Comparison of ENCODE assay signal across 15 cellular contexts in the genomic region with DNA sequence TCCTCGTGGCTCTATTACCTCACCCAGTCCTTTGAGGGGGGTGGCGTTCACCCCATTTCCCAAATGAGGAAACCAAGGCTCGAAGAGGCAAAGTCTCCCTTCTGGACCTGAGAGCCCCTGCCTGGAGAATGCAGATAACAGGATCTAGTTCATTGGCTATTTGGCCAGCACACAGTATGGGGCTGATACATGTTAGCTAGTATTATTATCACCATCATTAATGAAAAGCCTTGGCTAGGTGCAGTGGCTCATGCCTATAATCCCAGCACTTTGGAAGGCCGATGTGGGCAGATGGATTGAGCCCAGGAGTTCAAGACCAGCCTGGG. TPM values are rescaled to one million over a fixed set of nuclear protein-coding genes. Genes with fewer than 3 reads are reported as not detected.
DNase-seq lines count a peak whose midpoint lies in the region; TF ChIP-seq lines count a peak whose summit lies in the region.
"Had no signal": no experiment of that assay in that cellular context is flagged by ENCODE, and none has a peak within 500 bp of the region (broad histone marks: within the 10 kb centered on the region; RNA-seq: fewer than 3 reads in every experiment).

No MANE protein-coding gene starts in this region.

- H3K9ac ChIP-seq in KMS-11, result no peak overlapping the region

- no peaks in the 10 kb centered on the region for H3K9me3 Mint-ChIP-seq in nephron progenitor cell
- H3K9me3 Mint-ChIP-seq: activated naive CD8-positive, alpha-beta T cell treated with anti-CD3 and anti-CD28 coated beads, Interleukin-2, amount 10 ng/mL, durations not matched to agents 7 days and 5 days; activated T-cell treated with anti-CD3 and anti-CD28 coated beads, Interleukin-2, amount 50 U/mL, for 4 hours; naive B cell had no signal

- H4K20me1 ChIP-seq in KMS-11 (ENCODE audit: insufficient read depth), result no peaks in the 10 kb centered on the region

- no peak overlapping the region for H3K4me3 ChIP-seq in KMS-11 (IDR thresholded peaks at IDR 0.05; ENCODE audit: insufficient read depth, low read depth, low read length)
- H3K4me3 ChIP-seq in dorsolateral prefrontal cortex, result peak overlapping the region in 3 of 59 donors; percentile 11 to 26 (median 12)
- no peak overlapping the region for H3K4me3 ChIP-seq in transverse colon
- H3K4me3 ChIP-seq: left lung, right lobe of liver had no signal

- peak overlapping the region; percentile 13 for H3K27ac Mint-ChIP-seq in nephron progenitor cell
- H3K27ac Mint-ChIP-seq: activated naive CD8-positive, alpha-beta T cell treated with anti-CD3 and anti-CD28 coated beads, Interleukin-2, amount 10 ng/mL, durations not matched to agents 7 days and 5 days had no signal

- no peaks in the 10 kb centered on the region for H3K36me3 ChIP-seq in KMS-11 (ENCODE audit: insufficient read depth)
- no peaks in the 10 kb centered on the region for H3K36me3 ChIP-seq in transverse colon
- H3K36me3 ChIP-seq: right lobe of liver had no signal

- H3K9me3 ChIP-seq in transverse colon, result no peaks in the 10 kb centered on the region
- H3K9me3 ChIP-seq: left lung, right lobe of liver had no signal

- no peaks in the 10 kb centered on the region for H3K27me3 Mint-ChIP-seq in nephron progenitor cell (ENCODE audit: low read depth, poor library complexity)
- H3K27me3 Mint-ChIP-seq: activated naive CD8-positive, alpha-beta T cell treated with anti-CD3 and anti-CD28 coated beads, Interleukin-2, amount 10 ng/mL, durations not matched to agents 7 days and 5 days; naive B cell had no signal

- peaks cover 3% of the 10 kb centered on the region for H3K36me3 Mint-ChIP-seq in nephron progenitor cell (ENCODE audit: low read depth)
- H3K36me3 Mint-ChIP-seq: naive B cell had no signal

- TF ChIP-seq POLR2A in transverse colon (IDR thresholded peaks at IDR 0.05), result no peak

- H3K27me3 ChIP-seq in KMS-11 (ENCODE audit: insufficient read depth, low read depth), result no peaks in the 10 kb centered on the region
- H3K27me3 ChIP-seq in dorsolateral prefrontal cortex, result no peaks in the 10 kb centered on the region
- no peaks in the 10 kb centered on the region for H3K27me3 ChIP-seq in transverse colon
- H3K27me3 ChIP-seq: left lung, right lobe of liver had no signal

- H3K4me1 ChIP-seq in KMS-11 (ENCODE audit: low read depth, poor library complexity, severe bottlenecking), result peaks cover 67% of the 10 kb centered on the region
- H3K4me1 ChIP-seq in transverse colon, result peaks cover 22 to 32% (median 28%) of the 10 kb centered on the region in 4 donors

- in situ Hi-C loops in transverse colon (cut with MboI; ENCODE audit: low pct_ligation_motif_present in 1 of 4, low pct_unique_long_range_greater_than_20kb in 1 of 4, low sequenced_read_pairs in 3 of 4), result no loop called here

- WGBS in transverse colon (ENCODE audit: low coverage in 1 of 2), 2 donors, result 77% methylated on average over 4 of the region's 4 CpGs; no CpG with 5 or more reads in 1 of the 2 donors

- H3K27ac ChIP-seq in KMS-11, result peak overlapping the region; percentile 81; the same call in 1 of the 2 replicates
- H3K27ac ChIP-seq in dorsolateral prefrontal cortex, result peak overlapping the region in 56 of 59 donors; percentile 12 to 93 (median 74)
- peak overlapping the region in 3 of 4 donors; percentile 35 to 52 (median 41) for H3K27ac ChIP-seq in transverse colon
- H3K27ac ChIP-seq: left lung, right lobe of liver had no signal

- H3K4me3 Mint-ChIP-seq in nephron progenitor cell, result no peak overlapping the region
- H3K4me3 Mint-ChIP-seq: activated naive CD8-positive, alpha-beta T cell treated with anti-CD3 and anti-CD28 coated beads, Interleukin-2, amount 10 ng/mL, durations not matched to agents 7 days and 5 days; activated T-cell treated with anti-CD3 and anti-CD28 coated beads, Interleukin-2, amount 50 U/mL, for 4 hours; naive B cell had no signal

- TF ChIP-seq EP300 in transverse colon (IDR thresholded peaks at IDR 0.05; ENCODE audit: low read depth), result no peak

- intact Hi-C loops in dorsolateral prefrontal cortex (cut with DNase I) (no loop called here), transverse colon (cut with DNase I; ENCODE audit: low total_unique reads) (no loop called here)

- DNase-seq in dorsolateral prefrontal cortex (no peak), nephron progenitor cell (no peak), transverse colon (no peak), DMS 273 (lab: John Stamatoyannopoulos, UW; ENCODE audit: unreplicated experiment) (no peak), SHP77 (lab: John Stamatoyannopoulos, UW) (no peak), UCSD-AML1 (lab: John Stamatoyannopoulos, UW; ENCODE audit: unreplicated experiment) (no peak), NCI-H1092 (lab: John Stamatoyannopoulos, UW) (no peak)
- DNase-seq: activated naive CD8-positive, alpha-beta T cell treated with anti-CD3 and anti-CD28 coated beads, Interleukin-2, amount 10 ng/mL, durations not matched to agents 7 days and 5 days; activated T-cell treated with anti-CD3 and anti-CD28 coated beads, Interleukin-2, amount 50 U/mL, for 4 hours; cerebellar nuclear complex; left lung; naive B cell; right lobe of liver; stimulated activated CD4-positive, alpha-beta T cell treated with anti-CD3 and anti-CD28 coated beads, Interleukin-4, amount 100 ng/mL, for 1 hour had no signal

- H3K4me1 Mint-ChIP-seq in nephron progenitor cell, result peaks cover 68% of the 10 kb centered on the region

- peaks cover 56% of the 10 kb centered on the region for H3K79me2 ChIP-seq in KMS-11 (ENCODE audit: insufficient read depth, low read depth)

- H2AFZ ChIP-seq in KMS-11 (ENCODE audit: low read depth), result no peak overlapping the region

- no peak for TF ChIP-seq CTCF in KMS-11 (conservative IDR thresholded peaks at IDR 0.05; ENCODE audit: low read depth, low read length)
- no peak for TF ChIP-seq CTCF in dorsolateral prefrontal cortex (IDR thresholded peaks at IDR 0.05 in 54 of 56, conservative IDR thresholded peaks at IDR 0.05 in 2 of 56; ENCODE audit: low read depth in 1 of 56, partially characterized antibody in 56 of 56)
- no peak for TF ChIP-seq CTCF in nephron progenitor cell (IDR thresholded peaks at IDR 0.05)
- no peak for TF ChIP-seq CTCF in transverse colon (IDR thresholded peaks at IDR 0.05)

- peak overlapping the region; percentile 74; the same call in 1 of the 2 replicates for H3K4me2 ChIP-seq in KMS-11

RNA-seq across cellular contexts. Expression of a gene that starts 4.3 kb away (rescaled TPM):
- total RNA-seq in dorsolateral prefrontal cortex (100 to 1,000 TPM; 128 to 337 (median 194) TPM), transverse colon (100 to 1,000 TPM; 184 to 391 (median 224) TPM)

RNA-seq across cellular contexts. Expression of a gene that starts 12.6 kb away (rescaled TPM):
- total RNA-seq in dorsolateral prefrontal cortex, result 10 to 100 TPM; 33.8 to 76.4 (median 47.9) TPM
- total RNA-seq in transverse colon, result 100 to 1,000 TPM in 1 of 4 donors, 10 to 100 TPM in 3; 72.0 to 245 (median 74.0) TPM

RNA-seq across cellular contexts. Expression of a gene that starts 57.0 kb away (rescaled TPM):
- 10 to 100 TPM in 118 of 120 experiments, 1 to 10 TPM in 2; 9.9 to 26.6 (median 16.5) TPM for total RNA-seq in dorsolateral prefrontal cortex
- total RNA-seq in transverse colon, result 10 to 100 TPM; 15.7 to 52.4 (median 38.2) TPM
